In genomic region chr1:18991585-18991984, GRCh38 we compare ENCODE assay signal across 30 cellular contexts.
"Had no signal": no experiment of that assay in that cellular context is flagged by ENCODE, and none has a peak within 500 bp of the region (broad histone marks: within the 10 kb centered on the region; RNA-seq: fewer than 3 reads in every experiment).

No MANE protein-coding gene starts in this region.

- ATAC-seq: left colon; left lung; lower lobe of right lung; naive thymus-derived CD8-positive, alpha-beta T cell; pancreas; right cardiac atrium; stimulated activated naive B cell treated with anti-CD40 and anti-IgM and Interleukin-4, amounts not matched to agents 10 μg/mL and 1 μg/mL and 100 μg/mL, for 72 hours; stimulated activated naive CD8-positive, alpha-beta T cell treated with anti-CD3 and anti-CD28 coated beads, Interleukin-15, Interleukin-2, amounts not matched to agents 100 U/mL and 50 U/mL, for 24 hours had no signal

- H3K4me3 ChIP-seq: left lung, lower lobe of right lung, pancreas, prostate gland, smooth muscle cell, stomach, thoracic aorta, tibial artery, vagina had no signal

- H3K9me3 ChIP-seq: left lung, lower lobe of right lung, pancreas, prostate gland, stomach, thoracic aorta, tibial artery, vagina had no signal

- H3K4me2 ChIP-seq: smooth muscle cell had no signal

- H3K4me3 Mint-ChIP-seq: immature natural killer cell; naive thymus-derived CD8-positive, alpha-beta T cell; nephron; neural crest cell; stimulated activated naive B cell treated with anti-CD40 and anti-IgM and Interleukin-4, amounts not matched to agents 10 μg/mL and 1 μg/mL and 100 μg/mL, for 72 hours; type B pancreatic cell had no signal

- H3K27me3 ChIP-seq: left lung, pancreas, tibial artery, vagina had no signal

- H3K9me3 Mint-ChIP-seq: immature natural killer cell; naive thymus-derived CD8-positive, alpha-beta T cell; nephron had no signal

- DNase-seq: hippocampal formation; immature natural killer cell; kidney; left colon; left lung; lower lobe of right lung; mammary epithelial cell; mesenchymal stem cell; naive thymus-derived CD8-positive, alpha-beta T cell; nucleus accumbens; posterior cingulate gyrus; retina; right cardiac atrium; stimulated activated CD4-positive, alpha-beta T cell treated with anti-CD3 and anti-CD28 coated beads, Interleukin-1b, Interleukin-23, amount 100 ng/mL, for 48 hours; stimulated activated CD4-positive, alpha-beta T cell treated with anti-CD3 and anti-CD28 coated beads, Interleukin-2, amount 100 ng/mL, for 48 hours; stimulated activated CD4-positive, alpha-beta T cell treated with anti-CD3 and anti-CD28 coated beads, Interleukin-4, amount 100 ng/mL, for 4 hours; stimulated activated CD8-positive, alpha-beta memory T cell treated with anti-CD3 and anti-CD28 coated beads, Interleukin-4, amount 100 ng/mL, for 48 hours; stimulated activated naive B cell treated with anti-CD40 and anti-IgM and Interleukin-4, amounts not matched to agents 10 μg/mL and 1 μg/mL and 100 μg/mL, for 72 hours; stimulated activated naive CD8-positive, alpha-beta T cell treated with anti-CD3 and anti-CD28 coated beads, Interleukin-15, Interleukin-2, amounts not matched to agents 100 U/mL and 50 U/mL, for 24 hours; stomach had no signal

- H3K27ac Mint-ChIP-seq: immature natural killer cell; nephron; stimulated activated naive B cell treated with anti-CD40 and anti-IgM and Interleukin-4, amounts not matched to agents 10 μg/mL and 1 μg/mL and 100 μg/mL, for 72 hours; type B pancreatic cell had no signal

- H3K4me1 ChIP-seq: left lung, lower lobe of right lung, prostate gland, stomach, tibial artery, vagina had no signal

- FAIRE-seq: islet of Langerhans, kidney, pancreas had no signal

- H3K36me3 Mint-ChIP-seq: naive thymus-derived CD8-positive, alpha-beta T cell; type B pancreatic cell had no signal

- H3K4me1 Mint-ChIP-seq: nephron had no signal

- H3K36me3 ChIP-seq: left lung, lower lobe of right lung, pancreas, prostate gland, stomach, thoracic aorta, tibial artery, vagina had no signal

- H3K27ac ChIP-seq: left lung, lower lobe of right lung, pancreas, prostate gland, stomach, thoracic aorta, tibial artery, vagina had no signal
